In the genomic region with DNA sequence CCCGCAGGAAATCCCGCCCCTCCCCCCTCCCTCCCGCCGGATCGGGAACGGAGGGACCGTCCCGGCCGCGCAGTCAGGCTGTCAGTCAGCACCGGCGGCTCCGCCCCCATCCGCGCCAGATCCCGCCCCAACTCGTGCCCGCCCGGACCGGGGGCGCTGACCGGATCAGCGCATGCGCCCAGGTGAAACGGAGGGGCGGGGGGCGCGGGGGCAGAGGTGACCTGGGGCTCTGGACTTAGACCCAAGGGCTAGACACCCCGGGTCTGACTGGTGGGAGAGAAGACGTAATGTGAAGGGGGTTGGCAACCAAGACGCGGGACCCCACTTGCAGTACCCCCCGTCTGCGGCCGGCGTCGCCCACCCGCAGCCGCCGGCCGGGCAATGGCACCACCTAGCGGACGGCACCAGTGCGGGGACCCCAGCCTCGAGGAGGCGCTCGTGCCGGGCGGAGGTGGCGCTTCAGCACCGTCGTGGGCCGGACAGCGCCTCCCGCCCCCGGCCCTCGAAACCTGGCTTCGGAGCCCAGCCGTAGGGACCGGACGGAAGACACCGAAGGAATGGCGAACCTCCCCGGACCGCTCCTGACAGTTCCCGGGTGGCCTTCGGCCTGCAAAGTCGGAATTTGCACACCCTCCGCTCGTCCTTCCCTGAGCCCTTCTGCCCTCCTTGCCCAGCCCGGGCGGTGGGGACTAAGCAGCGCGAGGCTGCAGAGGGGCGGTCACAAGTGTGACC, we compare ENCODE assay signal across 1 cellular context.
TF ChIP-seq lines count a peak whose summit lies in the region.

A gene with protein sequence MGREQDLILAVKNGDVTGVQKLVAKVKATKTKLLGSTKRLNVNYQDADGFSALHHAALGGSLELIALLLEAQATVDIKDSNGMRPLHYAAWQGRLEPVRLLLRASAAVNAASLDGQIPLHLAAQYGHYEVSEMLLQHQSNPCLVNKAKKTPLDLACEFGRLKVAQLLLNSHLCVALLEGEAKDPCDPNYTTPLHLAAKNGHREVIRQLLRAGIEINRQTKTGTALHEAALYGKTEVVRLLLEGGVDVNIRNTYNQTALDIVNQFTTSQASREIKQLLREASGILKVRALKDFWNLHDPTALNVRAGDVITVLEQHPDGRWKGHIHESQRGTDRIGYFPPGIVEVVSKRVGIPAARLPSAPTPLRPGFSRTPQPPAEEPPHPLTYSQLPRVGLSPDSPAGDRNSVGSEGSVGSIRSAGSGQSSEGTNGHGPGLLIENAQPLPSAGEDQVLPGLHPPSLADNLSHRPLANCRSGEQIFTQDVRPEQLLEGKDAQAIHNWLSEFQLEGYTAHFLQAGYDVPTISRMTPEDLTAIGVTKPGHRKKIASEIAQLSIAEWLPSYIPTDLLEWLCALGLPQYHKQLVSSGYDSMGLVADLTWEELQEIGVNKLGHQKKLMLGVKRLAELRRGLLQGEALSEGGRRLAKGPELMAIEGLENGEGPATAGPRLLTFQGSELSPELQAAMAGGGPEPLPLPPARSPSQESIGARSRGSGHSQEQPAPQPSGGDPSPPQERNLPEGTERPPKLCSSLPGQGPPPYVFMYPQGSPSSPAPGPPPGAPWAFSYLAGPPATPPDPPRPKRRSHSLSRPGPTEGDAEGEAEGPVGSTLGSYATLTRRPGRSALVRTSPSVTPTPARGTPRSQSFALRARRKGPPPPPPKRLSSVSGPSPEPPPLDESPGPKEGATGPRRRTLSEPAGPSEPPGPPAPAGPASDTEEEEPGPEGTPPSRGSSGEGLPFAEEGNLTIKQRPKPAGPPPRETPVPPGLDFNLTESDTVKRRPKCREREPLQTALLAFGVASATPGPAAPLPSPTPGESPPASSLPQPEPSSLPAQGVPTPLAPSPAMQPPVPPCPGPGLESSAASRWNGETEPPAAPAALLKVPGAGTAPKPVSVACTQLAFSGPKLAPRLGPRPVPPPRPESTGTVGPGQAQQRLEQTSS (N-terminal part only) (minus strand): TSS at position 15 of the 732 bp plus-strand sequence. CDS start 1,733 bp downstream, outside the sequence.

TF ChIP-seq in HepG2, 621 proteins besides CTCF, POLR2A, EP300 and RAD21 (continued from another document and continues in another):
- TF ChIP-seq, protein P1, sequence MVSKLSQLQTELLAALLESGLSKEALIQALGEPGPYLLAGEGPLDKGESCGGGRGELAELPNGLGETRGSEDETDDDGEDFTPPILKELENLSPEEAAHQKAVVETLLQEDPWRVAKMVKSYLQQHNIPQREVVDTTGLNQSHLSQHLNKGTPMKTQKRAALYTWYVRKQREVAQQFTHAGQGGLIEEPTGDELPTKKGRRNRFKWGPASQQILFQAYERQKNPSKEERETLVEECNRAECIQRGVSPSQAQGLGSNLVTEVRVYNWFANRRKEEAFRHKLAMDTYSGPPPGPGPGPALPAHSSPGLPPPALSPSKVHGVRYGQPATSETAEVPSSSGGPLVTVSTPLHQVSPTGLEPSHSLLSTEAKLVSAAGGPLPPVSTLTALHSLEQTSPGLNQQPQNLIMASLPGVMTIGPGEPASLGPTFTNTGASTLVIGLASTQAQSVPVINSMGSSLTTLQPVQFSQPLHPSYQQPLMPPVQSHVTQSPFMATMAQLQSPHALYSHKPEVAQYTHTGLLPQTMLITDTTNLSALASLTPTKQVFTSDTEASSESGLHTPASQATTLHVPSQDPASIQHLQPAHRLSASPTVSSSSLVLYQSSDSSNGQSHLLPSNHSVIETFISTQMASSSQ (IDR thresholded peaks at IDR 0.05; ENCODE audit: low read depth) = no peak
- TF ChIP-seq, protein P1 (CRISPR knock-in tag; IDR thresholded peaks at IDR 0.05; ENCODE audit: borderline replicate concordance) = peak; percentile 64; the same call in 1 of the 2 replicates
- TF ChIP-seq STAT5B (CRISPR knock-in tag; IDR thresholded peaks at IDR 0.05) = 0 out of 2 replicates have a peak, but pooled peaks have one; percentile 81
- TF ChIP-seq, protein P2, sequence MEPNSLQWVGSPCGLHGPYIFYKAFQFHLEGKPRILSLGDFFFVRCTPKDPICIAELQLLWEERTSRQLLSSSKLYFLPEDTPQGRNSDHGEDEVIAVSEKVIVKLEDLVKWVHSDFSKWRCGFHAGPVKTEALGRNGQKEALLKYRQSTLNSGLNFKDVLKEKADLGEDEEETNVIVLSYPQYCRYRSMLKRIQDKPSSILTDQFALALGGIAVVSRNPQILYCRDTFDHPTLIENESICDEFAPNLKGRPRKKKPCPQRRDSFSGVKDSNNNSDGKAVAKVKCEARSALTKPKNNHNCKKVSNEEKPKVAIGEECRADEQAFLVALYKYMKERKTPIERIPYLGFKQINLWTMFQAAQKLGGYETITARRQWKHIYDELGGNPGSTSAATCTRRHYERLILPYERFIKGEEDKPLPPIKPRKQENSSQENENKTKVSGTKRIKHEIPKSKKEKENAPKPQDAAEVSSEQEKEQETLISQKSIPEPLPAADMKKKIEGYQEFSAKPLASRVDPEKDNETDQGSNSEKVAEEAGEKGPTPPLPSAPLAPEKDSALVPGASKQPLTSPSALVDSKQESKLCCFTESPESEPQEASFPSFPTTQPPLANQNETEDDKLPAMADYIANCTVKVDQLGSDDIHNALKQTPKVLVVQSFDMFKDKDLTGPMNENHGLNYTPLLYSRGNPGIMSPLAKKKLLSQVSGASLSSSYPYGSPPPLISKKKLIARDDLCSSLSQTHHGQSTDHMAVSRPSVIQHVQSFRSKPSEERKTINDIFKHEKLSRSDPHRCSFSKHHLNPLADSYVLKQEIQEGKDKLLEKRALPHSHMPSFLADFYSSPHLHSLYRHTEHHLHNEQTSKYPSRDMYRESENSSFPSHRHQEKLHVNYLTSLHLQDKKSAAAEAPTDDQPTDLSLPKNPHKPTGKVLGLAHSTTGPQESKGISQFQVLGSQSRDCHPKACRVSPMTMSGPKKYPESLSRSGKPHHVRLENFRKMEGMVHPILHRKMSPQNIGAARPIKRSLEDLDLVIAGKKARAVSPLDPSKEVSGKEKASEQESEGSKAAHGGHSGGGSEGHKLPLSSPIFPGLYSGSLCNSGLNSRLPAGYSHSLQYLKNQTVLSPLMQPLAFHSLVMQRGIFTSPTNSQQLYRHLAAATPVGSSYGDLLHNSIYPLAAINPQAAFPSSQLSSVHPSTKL (CRISPR knock-in tag; IDR thresholded peaks at IDR 0.05) = peak; percentile 68
- TF ChIP-seq, protein P3, sequence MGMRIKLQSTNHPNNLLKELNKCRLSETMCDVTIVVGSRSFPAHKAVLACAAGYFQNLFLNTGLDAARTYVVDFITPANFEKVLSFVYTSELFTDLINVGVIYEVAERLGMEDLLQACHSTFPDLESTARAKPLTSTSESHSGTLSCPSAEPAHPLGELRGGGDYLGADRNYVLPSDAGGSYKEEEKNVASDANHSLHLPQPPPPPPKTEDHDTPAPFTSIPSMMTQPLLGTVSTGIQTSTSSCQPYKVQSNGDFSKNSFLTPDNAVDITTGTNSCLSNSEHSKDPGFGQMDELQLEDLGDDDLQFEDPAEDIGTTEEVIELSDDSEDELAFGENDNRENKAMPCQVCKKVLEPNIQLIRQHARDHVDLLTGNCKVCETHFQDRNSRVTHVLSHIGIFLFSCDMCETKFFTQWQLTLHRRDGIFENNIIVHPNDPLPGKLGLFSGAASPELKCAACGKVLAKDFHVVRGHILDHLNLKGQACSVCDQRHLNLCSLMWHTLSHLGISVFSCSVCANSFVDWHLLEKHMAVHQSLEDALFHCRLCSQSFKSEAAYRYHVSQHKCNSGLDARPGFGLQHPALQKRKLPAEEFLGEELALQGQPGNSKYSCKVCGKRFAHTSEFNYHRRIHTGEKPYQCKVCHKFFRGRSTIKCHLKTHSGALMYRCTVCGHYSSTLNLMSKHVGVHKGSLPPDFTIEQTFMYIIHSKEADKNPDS (CRISPR knock-in tag; IDR thresholded peaks at IDR 0.05) = peak; percentile 90; the same call in 1 of the 2 replicates
- 0 out of 2 replicates have a peak, but pooled peaks have one; percentile 8 for TF ChIP-seq HMG20A (CRISPR knock-in tag; IDR thresholded peaks at IDR 0.05; ENCODE audit: borderline replicate concordance)
- TF ChIP-seq YY1 (IDR thresholded peaks at IDR 0.05; ENCODE audit: insufficient read depth, insufficient replicate concordance, low read depth, low read length) = peak; percentile 81
- TF ChIP-seq TRIM24 (CRISPR knock-in tag; IDR thresholded peaks at IDR 0.05) = no peak
- no peak for TF ChIP-seq BRD4 (CRISPR knock-in tag; IDR thresholded peaks at IDR 0.05)
- TF ChIP-seq, protein P4, sequence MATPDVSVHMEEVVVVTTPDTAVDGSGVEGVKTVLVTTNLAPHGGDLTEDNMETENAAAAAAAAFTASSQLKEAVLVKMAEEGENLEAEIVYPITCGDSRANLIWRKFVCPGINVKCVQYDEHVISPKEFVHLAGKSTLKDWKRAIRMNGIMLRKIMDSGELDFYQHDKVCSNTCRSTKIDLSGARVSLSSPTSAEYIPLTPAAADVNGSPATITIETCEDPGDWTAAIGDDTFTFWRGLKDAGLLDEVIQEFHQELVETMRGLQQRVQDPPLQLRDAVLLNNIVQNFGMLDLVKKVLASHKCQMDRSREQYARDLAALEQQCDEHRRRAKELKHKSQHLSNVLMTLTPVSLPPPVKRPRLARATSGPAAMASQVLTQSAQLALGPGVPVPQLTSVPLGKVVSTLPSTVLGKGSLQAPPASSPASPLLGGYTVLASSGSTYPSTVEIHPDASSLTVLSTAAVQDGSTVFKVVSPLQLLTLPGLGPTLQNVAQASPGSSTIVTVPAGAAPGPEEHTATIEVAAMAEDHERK (CRISPR knock-in tag; IDR thresholded peaks at IDR 0.05; ENCODE audit: low read depth) = no peak; the same call in 1 of the 2 replicates
- TF ChIP-seq ZNF256 (CRISPR knock-in tag; conservative IDR thresholded peaks at IDR 0.05) = no peak; the same call in 1 of the 2 replicates
- TF ChIP-seq, protein P5, sequence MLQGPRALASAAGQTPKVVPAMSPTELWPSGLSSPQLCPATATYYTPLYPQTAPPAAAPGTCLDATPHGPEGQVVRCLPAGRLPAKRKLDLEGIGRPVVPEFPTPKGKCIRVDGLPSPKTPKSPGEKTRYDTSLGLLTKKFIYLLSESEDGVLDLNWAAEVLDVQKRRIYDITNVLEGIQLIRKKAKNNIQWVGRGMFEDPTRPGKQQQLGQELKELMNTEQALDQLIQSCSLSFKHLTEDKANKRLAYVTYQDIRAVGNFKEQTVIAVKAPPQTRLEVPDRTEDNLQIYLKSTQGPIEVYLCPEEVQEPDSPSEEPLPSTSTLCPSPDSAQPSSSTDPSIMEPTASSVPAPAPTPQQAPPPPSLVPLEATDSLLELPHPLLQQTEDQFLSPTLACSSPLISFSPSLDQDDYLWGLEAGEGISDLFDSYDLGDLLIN (CRISPR knock-in tag; IDR thresholded peaks at IDR 0.05; ENCODE audit: borderline replicate concordance) = peak; percentile 45; the same call in 1 of the 2 replicates
- TF ChIP-seq, protein P6, sequence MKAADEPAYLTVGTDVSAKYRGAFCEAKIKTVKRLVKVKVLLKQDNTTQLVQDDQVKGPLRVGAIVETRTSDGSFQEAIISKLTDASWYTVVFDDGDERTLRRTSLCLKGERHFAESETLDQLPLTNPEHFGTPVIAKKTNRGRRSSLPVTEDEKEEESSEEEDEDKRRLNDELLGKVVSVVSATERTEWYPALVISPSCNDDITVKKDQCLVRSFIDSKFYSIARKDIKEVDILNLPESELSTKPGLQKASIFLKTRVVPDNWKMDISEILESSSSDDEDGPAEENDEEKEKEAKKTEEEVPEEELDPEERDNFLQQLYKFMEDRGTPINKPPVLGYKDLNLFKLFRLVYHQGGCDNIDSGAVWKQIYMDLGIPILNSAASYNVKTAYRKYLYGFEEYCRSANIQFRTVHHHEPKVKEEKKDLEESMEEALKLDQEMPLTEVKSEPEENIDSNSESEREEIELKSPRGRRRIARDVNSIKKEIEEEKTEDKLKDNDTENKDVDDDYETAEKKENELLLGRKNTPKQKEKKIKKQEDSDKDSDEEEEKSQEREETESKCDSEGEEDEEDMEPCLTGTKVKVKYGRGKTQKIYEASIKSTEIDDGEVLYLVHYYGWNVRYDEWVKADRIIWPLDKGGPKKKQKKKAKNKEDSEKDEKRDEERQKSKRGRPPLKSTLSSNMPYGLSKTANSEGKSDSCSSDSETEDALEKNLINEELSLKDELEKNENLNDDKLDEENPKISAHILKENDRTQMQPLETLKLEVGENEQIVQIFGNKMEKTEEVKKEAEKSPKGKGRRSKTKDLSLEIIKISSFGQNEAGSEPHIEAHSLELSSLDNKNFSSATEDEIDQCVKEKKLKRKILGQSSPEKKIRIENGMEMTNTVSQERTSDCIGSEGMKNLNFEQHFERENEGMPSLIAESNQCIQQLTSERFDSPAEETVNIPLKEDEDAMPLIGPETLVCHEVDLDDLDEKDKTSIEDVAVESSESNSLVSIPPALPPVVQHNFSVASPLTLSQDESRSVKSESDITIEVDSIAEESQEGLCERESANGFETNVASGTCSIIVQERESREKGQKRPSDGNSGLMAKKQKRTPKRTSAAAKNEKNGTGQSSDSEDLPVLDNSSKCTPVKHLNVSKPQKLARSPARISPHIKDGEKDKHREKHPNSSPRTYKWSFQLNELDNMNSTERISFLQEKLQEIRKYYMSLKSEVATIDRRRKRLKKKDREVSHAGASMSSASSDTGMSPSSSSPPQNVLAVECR (CRISPR knock-in tag; IDR thresholded peaks at IDR 0.05; ENCODE audit: borderline replicate concordance) = peak; percentile 99
- TF ChIP-seq, protein P7, sequence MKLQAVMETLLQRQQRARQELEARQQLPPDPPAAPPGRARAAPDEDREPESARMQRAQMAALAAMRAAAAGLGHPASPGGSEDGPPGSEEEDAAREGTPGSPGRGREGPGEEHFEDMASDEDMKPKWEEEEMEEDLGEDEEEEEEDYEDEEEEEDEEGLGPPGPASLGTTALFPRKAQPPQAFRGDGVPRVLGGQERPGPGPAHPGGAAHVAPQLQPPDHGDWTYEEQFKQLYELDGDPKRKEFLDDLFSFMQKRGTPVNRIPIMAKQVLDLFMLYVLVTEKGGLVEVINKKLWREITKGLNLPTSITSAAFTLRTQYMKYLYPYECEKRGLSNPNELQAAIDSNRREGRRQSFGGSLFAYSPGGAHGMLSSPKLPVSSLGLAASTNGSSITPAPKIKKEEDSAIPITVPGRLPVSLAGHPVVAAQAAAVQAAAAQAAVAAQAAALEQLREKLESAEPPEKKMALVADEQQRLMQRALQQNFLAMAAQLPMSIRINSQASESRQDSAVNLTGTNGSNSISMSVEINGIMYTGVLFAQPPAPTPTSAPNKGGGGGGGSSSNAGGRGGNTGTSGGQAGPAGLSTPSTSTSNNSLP (IDR thresholded peaks at IDR 0.05; ENCODE audit: low read depth, low read length) = 0 out of 2 replicates have a peak, but pooled peaks have one; percentile 6
- TF ChIP-seq RBM39 (IDR thresholded peaks at IDR 0.05; ENCODE audit: low read depth, low read length, poor library complexity, severe bottlenecking) = no peak
- no peak for TF ChIP-seq FOXA1 (IDR thresholded peaks at IDR 0.05)
- peak; percentile 60; the same call in 1 of the 2 replicates for TF ChIP-seq FOXA1 (CRISPR knock-in tag; IDR thresholded peaks at IDR 0.05)
